ENCODE assay signal across 8 cellular contexts in genomic region chr19:8307965-8308866, GRCh38. TPM values are rescaled to one million over a fixed set of nuclear protein-coding genes. Genes with fewer than 3 reads are reported as not detected.
A peak's percentile ranks its signal among the peaks of the same experiment; 100 is the strongest.
DNase-seq lines count a peak whose midpoint lies in the region; ATAC-seq and TF ChIP-seq lines count a peak whose summit lies in the region.

Gene CD320 (minus strand): TSS chr19:8308358. CDS start chr19:8308290, 68 bp downstream.

- H3K27me3 ChIP-seq in esophagus muscularis mucosa, result no peaks in the 10 kb centered on the region
- H3K27me3 ChIP-seq in muscle layer of duodenum (ENCODE audit: low read depth, low read length), result no peaks in the 10 kb centered on the region

- H3K4me3 ChIP-seq in esophagus muscularis mucosa (peak within 1 kb of the TSS; percentile 62 to 83 (median 68)), muscle layer of duodenum (ENCODE audit: low read depth in 1 of 2, low read length in 2 of 2) (peak within 1 kb of the TSS; percentile 66 to 67)

- no peak for TF ChIP-seq CTCF in esophagus muscularis mucosa (IDR thresholded peaks at IDR 0.05)

- H3K9me3 ChIP-seq in esophagus muscularis mucosa (no peaks in the 10 kb centered on the region), muscle layer of duodenum (ENCODE audit: control insufficient read depth in 1 of 2, low read length in 2 of 2) (no peaks in the 10 kb centered on the region)

- no peak for TF ChIP-seq POLR2A in esophagus muscularis mucosa (IDR thresholded peaks at IDR 0.05; ENCODE audit: low read depth)

- H3K27ac Mint-ChIP-seq in IgD-negative memory B cell, result peak within 1 kb of the TSS; percentile 65 to 89 (median 89)

- H3K36me3 ChIP-seq in esophagus muscularis mucosa (peaks cover 20 to 52% (median 39%) of the 10 kb centered on the region in 4 donors), muscle layer of duodenum (ENCODE audit: control insufficient read depth in 1 of 2, insufficient read depth in 2 of 2, low read length in 2 of 2) (peaks cover 3 to 37% of the 10 kb centered on the region in 2 donors)

- peak; percentile 67 for ATAC-seq in GM21423 (IDR thresholded peaks at IDR 0.05; ENCODE audit: unreplicated experiment)
- ATAC-seq in activated T-cell treated with anti-CD3 and anti-CD28 coated beads, Interleukin-2, amount 50 U/mL, for 4 hours, result peak; percentile 95 to 96

- no peaks in the 10 kb centered on the region for H3K36me3 Mint-ChIP-seq in IgD-negative memory B cell
- H3K36me3 Mint-ChIP-seq in activated T-cell treated with anti-CD3 and anti-CD28 coated beads, Interleukin-2, amount 50 U/mL, for 4 hours (ENCODE audit: insufficient read depth), result peaks cover 6% of the 10 kb centered on the region

- peak within 1 kb of the TSS; percentile 86 to 98 (median 92) for H3K4me3 Mint-ChIP-seq in IgD-negative memory B cell
- peak within 1 kb of the TSS; percentile 95 for H3K4me3 Mint-ChIP-seq in activated T-cell treated with anti-CD3 and anti-CD28 coated beads, Interleukin-2, amount 50 U/mL, for 4 hours

- H3K9me3 Mint-ChIP-seq in IgD-negative memory B cell, result no peaks in the 10 kb centered on the region
- H3K9me3 Mint-ChIP-seq in activated T-cell treated with anti-CD3 and anti-CD28 coated beads, Interleukin-2, amount 50 U/mL, for 4 hours, result no peaks in the 10 kb centered on the region

- WGBS in esophagus muscularis mucosa, result 0% methylated on average over 15 of the region's 63 CpGs

- intact Hi-C loops in esophagus muscularis mucosa (cut with DNase I), result no loop called here

- peaks cover 42 to 51% (median 46%) of the 10 kb centered on the region in 4 donors for H3K4me1 ChIP-seq in esophagus muscularis mucosa
- H3K4me1 ChIP-seq in muscle layer of duodenum (ENCODE audit: control insufficient read depth in 1 of 2, insufficient read depth in 2 of 2, low read length in 2 of 2), result peaks cover 0 to 27% of the 10 kb centered on the region in 2 donors

- H3K27ac ChIP-seq in esophagus muscularis mucosa (replicated peaks in 1 of 4) (peak within 1 kb of the TSS; percentile 71 to 82 (median 80)), muscle layer of duodenum (ENCODE audit: low read length) (no peak within 1 kb of the TSS)

- TF ChIP-seq EP300 in esophagus muscularis mucosa (IDR thresholded peaks at IDR 0.05), result no peak

- no peaks in the 10 kb centered on the region for H3K27me3 Mint-ChIP-seq in IgD-negative memory B cell
- no peaks in the 10 kb centered on the region for H3K27me3 Mint-ChIP-seq in activated T-cell treated with anti-CD3 and anti-CD28 coated beads, Interleukin-2, amount 50 U/mL, for 4 hours (ENCODE audit: low read depth)

- H3K4me1 Mint-ChIP-seq in IgD-negative memory B cell, result peaks cover 15 to 24% (median 18%) of the 10 kb centered on the region in 3 donors
- peaks cover 32% of the 10 kb centered on the region for H3K4me1 Mint-ChIP-seq in activated T-cell treated with anti-CD3 and anti-CD28 coated beads, Interleukin-2, amount 50 U/mL, for 4 hours (ENCODE audit: low read depth)

- in situ Hi-C loops in Caki2 (cut with HindIII; ENCODE audit: low pct_unique_long_range_greater_than_20kb, low sequenced_read_pairs), result no loop called here

- peak; percentile 87 for DNase-seq in Caki2 (ENCODE audit: low read depth)
- DNase-seq in OCI-M2 (lab: John Stamatoyannopoulos, UW; ENCODE audit: unreplicated experiment), result peak; percentile 90
- DNase-seq in activated T-cell treated with anti-CD3 and anti-CD28 coated beads, Interleukin-2, amount 50 U/mL, for 4 hours, result peak; percentile 77
- peak; percentile 96 for DNase-seq in esophagus muscularis mucosa (ENCODE audit: extremely low spot score)
- peak; percentile 58 to 73 for DNase-seq in stimulated activated CD8-positive, alpha-beta memory T cell treated with anti-CD3 and anti-CD28 coated beads, Interleukin-7, amount 100 ng/mL, for 1 hour (ENCODE audit: low read depth in 2 of 2)

RNA-seq across cellular contexts. Expression of gene CD320, which starts in this region (rescaled TPM):
- 53.4 and 70.5 TPM in 2 replicates for total RNA-seq in Caki2 (2014; rRNA removed; shearing (Covaris generic); ENCODE audit: low replicate concordance)
- 34.4 TPM for polyA plus RNA-seq in IgD-negative memory B cell
- 100 to 1,000 TPM; 142 to 175 (median 145) TPM for total RNA-seq in activated T-cell treated with anti-CD3 and anti-CD28 coated beads, Interleukin-2, amount 50 U/mL, for 4 hours
- total RNA-seq in esophagus muscularis mucosa, result 10 to 100 TPM; 25.7 to 63.2 (median 47.4) TPM
